Comparison of ENCODE assay signal across 1 cellular context in genomic region chr4:102868153-102868781, GRCh38.
TF ChIP-seq lines count a peak whose summit lies in the region.

No MANE protein-coding gene starts in this region.

TF ChIP-seq in K562, 482 proteins besides CTCF, POLR2A, EP300 and RAD21 (continued from another document and continues in another):
- 0 out of 2 replicates have a peak, but pooled peaks have one; percentile 41 for TF ChIP-seq ZBTB40 (IDR thresholded peaks at IDR 0.05)
- no peak for TF ChIP-seq ZBTB40 (CRISPR knock-in tag; IDR thresholded peaks at IDR 0.05)
- TF ChIP-seq CUX1 (CRISPR knock-in tag; IDR thresholded peaks at IDR 0.05): 0 out of 2 replicates have a peak, but pooled peaks have one; percentile 17
- 0 out of 2 replicates have a peak, but pooled peaks have one; percentile 37 for TF ChIP-seq TOE1 (IDR thresholded peaks at IDR 0.05; ENCODE audit: borderline replicate concordance)
- no peak for TF ChIP-seq TOE1 (CRISPR knock-in tag; IDR thresholded peaks at IDR 0.05; ENCODE audit: borderline replicate concordance, low read depth)
- no peak for TF ChIP-seq KDM2B (CRISPR knock-in tag; IDR thresholded peaks at IDR 0.05)
- TF ChIP-seq KAT7 (CRISPR knock-in tag; IDR thresholded peaks at IDR 0.05; ENCODE audit: borderline replicate concordance): 0 out of 2 replicates have a peak, but pooled peaks have one; percentile 22
- peak; percentile 49 for TF ChIP-seq BRD9 (IDR thresholded peaks at IDR 0.05; ENCODE audit: low read depth, partially characterized antibody)
- peak; percentile 59 for TF ChIP-seq TFE3 (CRISPR knock-in tag; IDR thresholded peaks at IDR 0.05)
- 0 out of 2 replicates have a peak, but pooled peaks have one; percentile 55 for TF ChIP-seq ZNF395 (CRISPR knock-in tag; IDR thresholded peaks at IDR 0.05)
- TF ChIP-seq DPF2 (IDR thresholded peaks at IDR 0.05): 0 out of 2 replicates have a peak, but pooled peaks have one; percentile 34
- TF ChIP-seq ADNP (tag; IDR thresholded peaks at IDR 0.05): peak; percentile 91
- TF ChIP-seq FOXM1 (IDR thresholded peaks at IDR 0.05; ENCODE audit: low read depth): peak; percentile 34; the same call in 1 of the 2 replicates
- no peak for TF ChIP-seq FOXM1 (CRISPR knock-in tag; IDR thresholded peaks at IDR 0.05; ENCODE audit: low read depth)
- peak in 1 of 2 experiments; percentile 67; a peak in 2 of 4 replicates for TF ChIP-seq MLLT1 (IDR thresholded peaks at IDR 0.05)
- no peak; the same call in 1 of the 2 replicates for TF ChIP-seq CEBPG (CRISPR knock-in tag; IDR thresholded peaks at IDR 0.05)
- 0 out of 4 replicates have a peak, but pooled peaks of 1 of the 2 experiments have one; percentile 18 for TF ChIP-seq CEBPG (tag; conservative IDR thresholded peaks at IDR 0.05 in 1 of 2, IDR thresholded peaks at IDR 0.05 in 1 of 2)
- TF ChIP-seq NFATC3 (IDR thresholded peaks at IDR 0.05): 0 out of 2 replicates have a peak, but pooled peaks have one; percentile 36
- TF ChIP-seq ZBTB11 (CRISPR knock-in tag; IDR thresholded peaks at IDR 0.05): 0 out of 6 replicates have a peak, but pooled peaks of 1 of the 3 experiments have one; percentile 47
- TF ChIP-seq MYNN (IDR thresholded peaks at IDR 0.05): peak; percentile 17; the same call in 1 of the 2 replicates
- TF ChIP-seq MYNN (CRISPR knock-in tag; IDR thresholded peaks at IDR 0.05): no peak
- peak; percentile 28 to 60; a peak in 2 of 4 replicates for TF ChIP-seq ARNT (IDR thresholded peaks at IDR 0.05)
- peak; percentile 39; the same call in 1 of the 2 replicates for TF ChIP-seq CBFA2T3 (IDR thresholded peaks at IDR 0.05)
- TF ChIP-seq FOXK2 (conservative IDR thresholded peaks at IDR 0.05 in 1 of 2, IDR thresholded peaks at IDR 0.05 in 1 of 2; ENCODE audit: low read depth in 2 of 2): peak in 1 of 2 experiments; percentile 30; a peak in 1 of 4 replicates
- TF ChIP-seq SMARCE1 (IDR thresholded peaks at IDR 0.05): no peak
- TF ChIP-seq CHD1 (IDR thresholded peaks at IDR 0.05; ENCODE audit: low read length): no peak
- TF ChIP-seq TAF9B (IDR thresholded peaks at IDR 0.05; ENCODE audit: partially characterized antibody): peak; percentile 2
- TF ChIP-seq ZNF282 (CRISPR knock-in tag; IDR thresholded peaks at IDR 0.05): no peak
- TF ChIP-seq DEAF1 (CRISPR knock-in tag; IDR thresholded peaks at IDR 0.05): 0 out of 2 replicates have a peak, but pooled peaks have one; percentile 5
